9 cellular contexts compared by ENCODE assay signal in the genomic region with DNA sequence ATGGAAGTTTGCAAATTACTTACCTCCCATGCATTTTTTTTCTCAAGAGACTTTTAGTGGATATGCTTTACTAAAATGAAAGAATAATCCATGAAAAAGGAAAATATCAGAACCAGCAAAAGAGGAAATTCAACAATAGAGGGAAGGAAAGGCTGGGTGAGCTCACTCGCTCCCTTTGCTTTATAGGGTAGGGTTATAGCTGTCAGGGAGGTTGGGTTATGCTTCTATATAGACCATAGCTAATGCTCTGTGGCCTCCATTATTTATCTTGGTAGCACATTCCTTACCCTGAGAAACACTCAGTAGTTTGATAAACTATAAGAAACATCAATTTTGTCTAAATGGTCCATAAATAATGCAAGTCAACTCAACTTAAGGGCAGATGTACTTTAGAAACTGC.
"Had no signal": no experiment of that assay in that cellular context is flagged by ENCODE, and none has a peak within 500 bp of the region (broad histone marks: within the 10 kb centered on the region; RNA-seq: fewer than 3 reads in every experiment).

No MANE protein-coding gene starts in this region.

- H2AFZ ChIP-seq: GM23338 had no signal

- H3K9me3 Mint-ChIP-seq: GM23338 had no signal

- H3K4me2 ChIP-seq: GM23338 had no signal

- FAIRE-seq: H1, H54, HTR-8/SVneo, K562 had no signal

- ATAC-seq: GM23338, K562 had no signal

- DNase-seq: H9, HCEC 1CT, IMR-90, KG1 had no signal

- H3K4me3 Mint-ChIP-seq: GM23338, H9 had no signal

- H3K4me3 ChIP-seq: GM23338, K562 had no signal

- H3K27ac Mint-ChIP-seq: GM23338, H9 had no signal
